In genomic region chr1:47797555-47797954, GRCh38 we compare ENCODE assay signal across 21 cellular contexts.
DNase-seq lines count a peak whose midpoint lies in the region; ATAC-seq and TF ChIP-seq lines count a peak whose summit lies in the region.
"Had no signal": no experiment of that assay in that cellular context is flagged by ENCODE, and none has a peak within 500 bp of the region (broad histone marks: within the 10 kb centered on the region; RNA-seq: fewer than 3 reads in every experiment).

No MANE protein-coding gene starts in this region.

- no peak for TF ChIP-seq CTCF in adrenal gland (IDR thresholded peaks at IDR 0.05)

- TF ChIP-seq POLR2A in adrenal gland (IDR thresholded peaks at IDR 0.05) (no peak), GM18505 (IDR thresholded peaks at IDR 0.05; ENCODE audit: borderline replicate concordance, extremely low read depth, insufficient read depth, insufficient read length) (no peak)

- H3K4me3 ChIP-seq in adrenal gland, result no peak overlapping the region
- H3K4me3 ChIP-seq: neural progenitor cell, sigmoid colon had no signal

- peak; percentile 8 for DNase-seq in NCI-H1092 treated with DMSO at 0.1 percent for 48 hours (lab: John Stamatoyannopoulos, UW)
- no peak for DNase-seq in NCI-H1092 (lab: John Stamatoyannopoulos, UW)
- peak; percentile 6 for DNase-seq in EL
- DNase-seq in adrenal gland, result peak in 5 of 7 donors; percentile 7 to 58 (median 27)
- DNase-seq in left kidney (ENCODE audit: low read depth, low spot score), result peak; percentile 38
- no peak for DNase-seq in amniotic stem cell (lab: John Stamatoyannopoulos, UW)
- DNase-seq: 8988T; activated naive CD4-positive, alpha-beta T cell; activated T-cell treated with anti-CD3 and anti-CD28 coated beads, Interleukin-2, amount 50 U/mL, for 48 hours; dermis blood vessel endothelial cell; DMS79 treated with DMSO at 0.1 percent for 48 hours; glutamatergic neuron; H7; NCI-H1048; NCI-H2081 treated with DMSO at 0.1 percent for 48 hours; sigmoid colon; stimulated activated CD8-positive, alpha-beta memory T cell treated with anti-CD3 and anti-CD28 coated beads, Interleukin-4, amount 100 ng/mL, for 48 hours; trophoblast cell had no signal

- no peaks in the 10 kb centered on the region for H3K9me3 ChIP-seq in adrenal gland (replicated peaks in 1 of 3)
- H3K9me3 ChIP-seq: sigmoid colon had no signal

- intact Hi-C loops in adrenal gland (cut with DNase I), result no loop called here

- H3K27me3 ChIP-seq in adrenal gland, result no peaks in the 10 kb centered on the region
- H3K27me3 ChIP-seq: neural progenitor cell, sigmoid colon had no signal

- 28 to 63% (median 43%) methylated on average over 1 to 2 of the region's 2 CpGs for WGBS in adrenal gland, 4 donors

- H3K4me1 ChIP-seq in adrenal gland (replicated peaks in 1 of 2), result no peaks in the 10 kb centered on the region

- no peak for ATAC-seq in HG02642 (IDR thresholded peaks at IDR 0.05; ENCODE audit: poor library complexity, unreplicated experiment)
- ATAC-seq in GM18505 (IDR thresholded peaks at IDR 0.05; ENCODE audit: unreplicated experiment), result no peak

- no peaks in the 10 kb centered on the region for H3K36me3 ChIP-seq in adrenal gland (replicated peaks in 1 of 2)
- H3K36me3 ChIP-seq: neural progenitor cell, sigmoid colon had no signal

- no peak overlapping the region for H3K27ac ChIP-seq in adrenal gland
- H3K27ac ChIP-seq: neural progenitor cell, sigmoid colon had no signal

Comparison
In these comparisons a context has a peak if more than half of its experiments do, and no peak if none do; other contexts are left out.
1. DNase-seq: peak in NCI-H1092 treated with DMSO at 0.1 percent for 48 hours (single experiment), EL (single experiment), adrenal gland (5 of 7) and left kidney (single experiment); none in NCI-H1092 (single experiment) and amniotic stem cell (single experiment).